Comparison of ENCODE assay signal across 8 cellular contexts in genomic region chr1:44354268-44354839, GRCh38. TPM values are rescaled to one million over a fixed set of nuclear protein-coding genes. Genes with fewer than 3 reads are reported as not detected.
A peak's percentile ranks its signal among the peaks of the same experiment; 100 is the strongest.
DNase-seq lines count a peak whose midpoint lies in the region; ATAC-seq and TF ChIP-seq lines count a peak whose summit lies in the region.

No MANE protein-coding gene starts in this region.

- peak overlapping the region; percentile 86; the same call in 1 of the 2 replicates for H3K14ac ChIP-seq in H9 (ENCODE audit: insufficient read depth, low read length)

- peaks cover 4% of the 10 kb centered on the region; the same call in 1 of the 2 replicates for H3K79me2 ChIP-seq in H9 (ENCODE audit: insufficient read depth, low read length)

- H2BK120ac ChIP-seq in H9 (ENCODE audit: low read depth, low read length, poor library complexity, severe bottlenecking), result no peak overlapping the region

- H2BK20ac ChIP-seq in H9 (ENCODE audit: low read depth, low read length, poor library complexity, severe bottlenecking), result no peak overlapping the region

- H4K8ac ChIP-seq in H9 (replicated peaks; ENCODE audit: insufficient read length, low read depth, low read length), result no peak overlapping the region

- H3K56ac ChIP-seq in H9 (ENCODE audit: insufficient read length, low read depth, low read length), result no peak overlapping the region

- H3K27ac ChIP-seq in H9 (ENCODE audit: insufficient read length, low read depth, low read length), result no peak overlapping the region

- H4K5ac ChIP-seq in H9 (ENCODE audit: insufficient read length, low read depth, low read length), result no peak overlapping the region

- H4K91ac ChIP-seq in H9 (ENCODE audit: insufficient read length, low read depth, low read length), result no peak overlapping the region

- TF ChIP-seq CTCF in H9 (conservative IDR thresholded peaks at IDR 0.05), result no peak

- H2BK12ac ChIP-seq in H9 (ENCODE audit: insufficient read length, low read depth, low read length), result no peak overlapping the region

- no peak overlapping the region for H2AK5ac ChIP-seq in H9 (ENCODE audit: insufficient read length, low read length)

- no peak overlapping the region for H3K23ac ChIP-seq in H9 (ENCODE audit: insufficient read length, low read depth, low read length)

- H3K27ac Mint-ChIP-seq in H9, result peak overlapping the region; percentile 43 to 98 (median 82); a peak in 6 of 7 replicates
- peak overlapping the region; percentile 55 to 75 for H3K27ac Mint-ChIP-seq in T-cell

- no peaks in the 10 kb centered on the region for H3K9me3 Mint-ChIP-seq in H9
- H3K9me3 Mint-ChIP-seq in T-cell, result no peaks in the 10 kb centered on the region

- no peaks in the 10 kb centered on the region for H3K79me1 ChIP-seq in H9 (ENCODE audit: insufficient read depth, low read depth, low read length, poor library complexity, severe bottlenecking)

- no peak overlapping the region for H2AFZ ChIP-seq in H9 (ENCODE audit: low read length)

- H3T11ph ChIP-seq in H9 (ENCODE audit: low read length), result no peak overlapping the region

- H3K36me3 Mint-ChIP-seq in H9 (ENCODE audit: insufficient read depth in 1 of 3, low read depth in 3 of 3) (peaks cover 0 to 9% (median 0%) of the 10 kb centered on the region in 3 experiments; a peak in 2 of 7 replicates), T-cell (peaks cover 4% of the 10 kb centered on the region)

- H3K27me3 Mint-ChIP-seq in H9 (ENCODE audit: low read depth) (no peaks in the 10 kb centered on the region), T-cell (no peaks in the 10 kb centered on the region)

- peak overlapping the region; percentile 98 for H3K4me3 ChIP-seq in skeletal muscle satellite cell (ENCODE audit: low read length)

- H3K18ac ChIP-seq in H9 (ENCODE audit: insufficient read length, low read depth, low read length), result no peak overlapping the region

- POLR2A ChIA-PET in T-cell (lab: Charles Lee), result interaction anchor here in 1 of 2 donors (0.6 kb wide), 1 partner anchor 1893 kb away, joined by 3 read pairs; no protein-coding TSS in a partner anchor

- H4K20me1 ChIP-seq in H9 (ENCODE audit: control insufficient read depth, insufficient read depth, insufficient read length), result no peaks in the 10 kb centered on the region

- CTCF ChIA-PET in T-cell (lab: Charles Lee), result no interaction called here

- WGBS in H9 (ENCODE audit: extremely low coverage, insufficient read length, low lambda C conversion rate), result no CpG with 5 or more reads among the region's 10 CpGs

- DNase-seq in H9 (no peak), T-cell (peak in 1 of 34 experiments; percentile 7), fibroblast of the conjunctiva (ENCODE audit: low read depth) (peak; percentile 1), GM19240 (ENCODE audit: insufficient read length, low spot score) (no peak)

- H3K4me2 ChIP-seq in H9 (ENCODE audit: insufficient read depth, insufficient read length, low read length), result peak overlapping the region; percentile 97
- H3K4me2 ChIP-seq in skeletal muscle satellite cell (ENCODE audit: low read length), result peak overlapping the region; percentile 88

- H3K9me3 ChIP-seq in H9 (ENCODE audit: control insufficient read depth, low read depth, low read length), result no peaks in the 10 kb centered on the region
- H3K9me3 ChIP-seq in skeletal muscle satellite cell (replicated peaks; ENCODE audit: low read length), result no peaks in the 10 kb centered on the region

- H2BK5ac ChIP-seq in H9 (ENCODE audit: insufficient read length, low read length), result no peak overlapping the region

- H3K4me3 Mint-ChIP-seq in H9 (peak overlapping the region; percentile 83 to 88), T-cell (peak overlapping the region; percentile 80 to 89 (median 86))

- no peak for ATAC-seq in T-cell (replicated peaks in 1 of 4)
- ATAC-seq in GM21381 (IDR thresholded peaks at IDR 0.05; ENCODE audit: unreplicated experiment), result no peak
- ATAC-seq in GM19023 (IDR thresholded peaks at IDR 0.05; ENCODE audit: unreplicated experiment), result no peak
- ATAC-seq in GM21717 (IDR thresholded peaks at IDR 0.05; ENCODE audit: unreplicated experiment), result no peak

- H3K4ac ChIP-seq in H9 (ENCODE audit: low read depth, low read length), result no peak overlapping the region

- H2BK15ac ChIP-seq in H9 (ENCODE audit: low read depth, low read length), result no peak overlapping the region

- H3K23me2 ChIP-seq in H9 (ENCODE audit: insufficient read length, low read depth, low read length, poor library complexity, severe bottlenecking), result peaks cover 6% of the 10 kb centered on the region

- peaks cover 2% of the 10 kb centered on the region; the same call in 1 of the 2 replicates for H3K4me1 ChIP-seq in H9 (ENCODE audit: insufficient read depth, low read length)
- peaks cover 16% of the 10 kb centered on the region for H3K4me1 ChIP-seq in skeletal muscle satellite cell (ENCODE audit: control insufficient read depth, insufficient read depth, low read length)

- peak overlapping the region; percentile 71 for H3K9ac ChIP-seq in H9 (ENCODE audit: extremely low read depth, insufficient read length, low read length)
- peak overlapping the region; percentile 97 for H3K9ac ChIP-seq in skeletal muscle satellite cell (ENCODE audit: low read depth, low read length)

- H3K27me3 ChIP-seq in H9 (ENCODE audit: insufficient read depth, low read length) (no peaks in the 10 kb centered on the region), skeletal muscle satellite cell (ENCODE audit: control insufficient read depth, insufficient read depth, low read length) (no peaks in the 10 kb centered on the region)

- peaks cover 33 to 38% of the 10 kb centered on the region in 2 experiments for H3K4me1 Mint-ChIP-seq in H9
- peaks cover 44 to 54% (median 47%) of the 10 kb centered on the region in 3 donors for H3K4me1 Mint-ChIP-seq in T-cell

- H3K36me3 ChIP-seq in skeletal muscle satellite cell (ENCODE audit: insufficient read depth, low read length), result no peaks in the 10 kb centered on the region

RNA-seq across cellular contexts. Expression of gene ERI3, which starts 0.7 kb away (rescaled TPM):
- total RNA-seq in H9 (2021), result 59.7 and 61.6 TPM in 2 replicates
- total RNA-seq in T-cell, result 10 to 100 TPM; 29.3 to 39.4 (median 33.0) TPM
- total RNA-seq in skeletal muscle satellite cell (2012; rRNA removed), result 52.5 and 62.5 TPM in 2 replicates

RNA-seq across cellular contexts. Expression of gene RNF220, which starts 50.7 kb away (rescaled TPM):
- total RNA-seq in H9 (2021) (109 and 115 TPM in 2 replicates), T-cell (100 to 1,000 TPM in 4 of 5 donors, 10 to 100 TPM in 1; 97.1 to 138 (median 127) TPM)
- total RNA-seq in skeletal muscle satellite cell (2012; rRNA removed), result 44.3 and 54.5 TPM in 2 replicates
